In genomic region chr7:100673302-100673941, GRCh38 we compare ENCODE assay signal across 1 cellular context.
A peak's percentile ranks its signal among the peaks of the same experiment; 100 is the strongest.
TF ChIP-seq lines count a peak whose summit lies in the region.

Gene GNB2, plus strand, starts transcription at chr7:100673740. Its CDS starts 2,526 bp downstream, at chr7:100676266.

TF ChIP-seq in HepG2, 621 proteins besides CTCF, POLR2A, EP300 and RAD21 (continued from another document and continues in another):
- TF ChIP-seq GABPA (IDR thresholded peaks at IDR 0.05; ENCODE audit: low read depth, low read length): no peak
- no peak for TF ChIP-seq GABPA (CRISPR knock-in tag; IDR thresholded peaks at IDR 0.05; ENCODE audit: low read depth)
- TF ChIP-seq ZNF597 (CRISPR knock-in tag; IDR thresholded peaks at IDR 0.05): no peak
- TF ChIP-seq ZNF652 (CRISPR knock-in tag; IDR thresholded peaks at IDR 0.05; ENCODE audit: borderline replicate concordance, low read depth): peak; percentile 34; the same call in 1 of the 2 replicates
- no peak for TF ChIP-seq KDM1A (CRISPR knock-in tag; IDR thresholded peaks at IDR 0.05)
- no peak for TF ChIP-seq MEIS1 (CRISPR knock-in tag; IDR thresholded peaks at IDR 0.05; ENCODE audit: borderline replicate concordance)
- no peak for TF ChIP-seq NBN (conservative IDR thresholded peaks at IDR 0.05)
- TF ChIP-seq ZNF740 (CRISPR knock-in tag; IDR thresholded peaks at IDR 0.05): no peak
- no peak for TF ChIP-seq ZBTB44 (CRISPR knock-in tag; IDR thresholded peaks at IDR 0.05)
- peak; percentile 57 for TF ChIP-seq MIER3 (CRISPR knock-in tag; IDR thresholded peaks at IDR 0.05; ENCODE audit: borderline replicate concordance)
- TF ChIP-seq PAWR (CRISPR knock-in tag; IDR thresholded peaks at IDR 0.05; ENCODE audit: borderline replicate concordance): no peak
- TF ChIP-seq SRY (CRISPR knock-in tag; IDR thresholded peaks at IDR 0.05): no peak
- TF ChIP-seq NFIC (IDR thresholded peaks at IDR 0.05; ENCODE audit: low read length): no peak
- TF ChIP-seq ZNF382 (CRISPR knock-in tag; IDR thresholded peaks at IDR 0.05; ENCODE audit: borderline replicate concordance): no peak
- TF ChIP-seq PHF8 (CRISPR knock-in tag; IDR thresholded peaks at IDR 0.05): peak; percentile 58
- no peak for TF ChIP-seq CEBPB (IDR thresholded peaks at IDR 0.05; ENCODE audit: borderline replicate concordance, low read depth, low read length)
- peak; percentile 55; the same call in 1 of the 2 replicates for TF ChIP-seq MIER2 (CRISPR knock-in tag; IDR thresholded peaks at IDR 0.05)
- no peak for TF ChIP-seq NR2F2 (IDR thresholded peaks at IDR 0.05; ENCODE audit: borderline replicate concordance, low read depth)
- no peak; the same call in 1 of the 2 replicates for TF ChIP-seq THAP9 (CRISPR knock-in tag; IDR thresholded peaks at IDR 0.05; ENCODE audit: borderline replicate concordance)
- no peak for TF ChIP-seq ZBTB49 (CRISPR knock-in tag; IDR thresholded peaks at IDR 0.05; ENCODE audit: borderline replicate concordance)
- TF ChIP-seq AGO1 (IDR thresholded peaks at IDR 0.05; ENCODE audit: low read depth, low read length, poor library complexity, severe bottlenecking): no peak
- peak in 1 of 2 experiments; percentile 87; a peak in 2 of 4 replicates for TF ChIP-seq KLF16 (CRISPR knock-in tag; IDR thresholded peaks at IDR 0.05)
- TF ChIP-seq ZNF674 (CRISPR knock-in tag; IDR thresholded peaks at IDR 0.05; ENCODE audit: low read depth): no peak
- TF ChIP-seq ZBTB26 (CRISPR knock-in tag; IDR thresholded peaks at IDR 0.05; ENCODE audit: borderline replicate concordance): peak; percentile 33; the same call in 1 of the 2 replicates
- TF ChIP-seq CENPX (CRISPR knock-in tag; IDR thresholded peaks at IDR 0.05): no peak
- no peak for TF ChIP-seq ZSCAN21 (CRISPR knock-in tag; IDR thresholded peaks at IDR 0.05; ENCODE audit: borderline replicate concordance)
- peak; percentile 62; the same call in 1 of the 2 replicates for TF ChIP-seq DMAP1 (CRISPR knock-in tag; IDR thresholded peaks at IDR 0.05)
- TF ChIP-seq SRF (IDR thresholded peaks at IDR 0.05; ENCODE audit: low read depth, low read length): no peak
- peak; percentile 94 for TF ChIP-seq KDM2A (CRISPR knock-in tag; IDR thresholded peaks at IDR 0.05; ENCODE audit: borderline replicate concordance, low read depth)
- TF ChIP-seq KIAA2018 (CRISPR knock-in tag; IDR thresholded peaks at IDR 0.05; ENCODE audit: borderline replicate concordance): no peak
- no peak for TF ChIP-seq ZNF766 (CRISPR knock-in tag; IDR thresholded peaks at IDR 0.05; ENCODE audit: borderline replicate concordance)
- peak; percentile 49; the same call in 1 of the 2 replicates for TF ChIP-seq RXRA (CRISPR knock-in tag; IDR thresholded peaks at IDR 0.05)
- TF ChIP-seq ZNF639 (CRISPR knock-in tag; conservative IDR thresholded peaks at IDR 0.05): peak; percentile 93
- TF ChIP-seq MXD1 (CRISPR knock-in tag; IDR thresholded peaks at IDR 0.05): peak; percentile 69; the same call in 1 of the 2 replicates
- no peak for TF ChIP-seq ZHX1 (CRISPR knock-in tag; IDR thresholded peaks at IDR 0.05; ENCODE audit: low read depth)
